10 cellular contexts compared by ENCODE assay signal in genomic region chr15:41584636-41585139, GRCh38. TPM values are rescaled to one million over a fixed set of nuclear protein-coding genes. Genes with fewer than 3 reads are reported as not detected.
DNase-seq lines count a peak whose midpoint lies in the region; ATAC-seq and TF ChIP-seq lines count a peak whose summit lies in the region.
"Had no signal": no experiment of that assay in that cellular context is flagged by ENCODE, and none has a peak within 500 bp of the region (broad histone marks: within the 10 kb centered on the region; RNA-seq: fewer than 3 reads in every experiment).

No MANE protein-coding gene starts in this region.

- no peak overlapping the region for H3K27ac Mint-ChIP-seq in stimulated activated naive CD8-positive, alpha-beta T cell treated with anti-CD3 and anti-CD28 coated beads, Interleukin-15, Interleukin-2, amounts not matched to agents 100 ng/mL and 50 ng/mL, for 24 hours
- H3K27ac Mint-ChIP-seq in effector memory CD8-positive, alpha-beta T cell = no peak overlapping the region
- no peak overlapping the region for H3K27ac Mint-ChIP-seq in natural killer cell

- intact Hi-C loops in natural killer cell (cut with micrococcal nuclease) (loop anchor here (10.0 kb wide), 1 partner anchor 120 kb away; no protein-coding TSS in a partner anchor), vagina (cut with DNase I) (no loop called here), left colon (cut with DNase I, micrococcal nuclease) (no loop called here)

- no peak for ATAC-seq in stimulated activated naive CD8-positive, alpha-beta T cell treated with anti-CD3 and anti-CD28 coated beads, Interleukin-15, Interleukin-2, amounts not matched to agents 100 U/mL and 50 U/mL, for 24 hours
- no peak for ATAC-seq in effector memory CD8-positive, alpha-beta T cell (replicated peaks)
- no peak for ATAC-seq in natural killer cell
- no peak for ATAC-seq in GM21825 (IDR thresholded peaks at IDR 0.05; ENCODE audit: unreplicated experiment)
- no peak for ATAC-seq in left colon

- TF ChIP-seq POLR2A in vagina (IDR thresholded peaks at IDR 0.05) = no peak

- H3K27ac ChIP-seq in vagina = peak overlapping the region; percentile 78
- H3K27ac ChIP-seq: thyroid gland had no signal

- TF ChIP-seq CTCF in natural killer cell (IDR thresholded peaks at IDR 0.05) = no peak
- no peak for TF ChIP-seq CTCF in vagina (IDR thresholded peaks at IDR 0.05)

- H3K4me3 ChIP-seq in vagina = peak overlapping the region; percentile 44 to 69

- H3K9me3 ChIP-seq in vagina = no peaks in the 10 kb centered on the region
- H3K9me3 ChIP-seq: thyroid gland had no signal

- no peaks in the 10 kb centered on the region for H3K9me3 Mint-ChIP-seq in stimulated activated naive CD8-positive, alpha-beta T cell treated with anti-CD3 and anti-CD28 coated beads, Interleukin-15, Interleukin-2, amounts not matched to agents 100 ng/mL and 50 ng/mL, for 24 hours
- H3K9me3 Mint-ChIP-seq in effector memory CD8-positive, alpha-beta T cell = no peaks in the 10 kb centered on the region
- H3K9me3 Mint-ChIP-seq in natural killer cell = no peaks in the 10 kb centered on the region

- H3K4me1 ChIP-seq in vagina = peaks cover 4% of the 10 kb centered on the region

- H3K36me3 Mint-ChIP-seq in stimulated activated naive CD8-positive, alpha-beta T cell treated with anti-CD3 and anti-CD28 coated beads, Interleukin-15, Interleukin-2, amounts not matched to agents 100 ng/mL and 50 ng/mL, for 24 hours (ENCODE audit: low read depth) = no peaks in the 10 kb centered on the region
- no peaks in the 10 kb centered on the region for H3K36me3 Mint-ChIP-seq in effector memory CD8-positive, alpha-beta T cell (ENCODE audit: insufficient read depth)
- H3K36me3 Mint-ChIP-seq in natural killer cell = no peaks in the 10 kb centered on the region

- H3K27me3 Mint-ChIP-seq in stimulated activated naive CD8-positive, alpha-beta T cell treated with anti-CD3 and anti-CD28 coated beads, Interleukin-15, Interleukin-2, amounts not matched to agents 100 ng/mL and 50 ng/mL, for 24 hours = peaks cover 53% of the 10 kb centered on the region
- H3K27me3 Mint-ChIP-seq in effector memory CD8-positive, alpha-beta T cell = peaks cover 38 to 51% of the 10 kb centered on the region in 2 donors
- peaks cover 27 to 29% of the 10 kb centered on the region in 2 donors for H3K27me3 Mint-ChIP-seq in natural killer cell (ENCODE audit: low read depth in 2 of 2)

- H3K27me3 ChIP-seq in vagina = no peaks in the 10 kb centered on the region
- H3K27me3 ChIP-seq: thyroid gland had no signal

- peaks cover 8% of the 10 kb centered on the region for H3K4me1 Mint-ChIP-seq in stimulated activated naive CD8-positive, alpha-beta T cell treated with anti-CD3 and anti-CD28 coated beads, Interleukin-15, Interleukin-2, amounts not matched to agents 100 ng/mL and 50 ng/mL, for 24 hours (ENCODE audit: low read depth)
- H3K4me1 Mint-ChIP-seq in effector memory CD8-positive, alpha-beta T cell (ENCODE audit: low read depth in 2 of 2) = peaks cover 3 to 7% of the 10 kb centered on the region in 2 donors
- H3K4me1 Mint-ChIP-seq in natural killer cell = peaks cover 10% of the 10 kb centered on the region in 2 donors

- no peak for DNase-seq in stimulated activated naive CD8-positive, alpha-beta T cell treated with anti-CD3 and anti-CD28 coated beads, Interleukin-15, Interleukin-2, amounts not matched to agents 100 U/mL and 50 U/mL, for 24 hours
- no peak for DNase-seq in effector memory CD8-positive, alpha-beta T cell
- DNase-seq in natural killer cell (no peak), vagina (ENCODE audit: extremely low spot score in 2 of 2) (no peak), COLO829 (ENCODE audit: low spot score) (no peak), left colon (no peak)
- DNase-seq: SHP77 had no signal

- peak overlapping the region; percentile 61 for H3K4me3 Mint-ChIP-seq in stimulated activated naive CD8-positive, alpha-beta T cell treated with anti-CD3 and anti-CD28 coated beads, Interleukin-15, Interleukin-2, amounts not matched to agents 100 ng/mL and 50 ng/mL, for 24 hours
- H3K4me3 Mint-ChIP-seq in effector memory CD8-positive, alpha-beta T cell = peak overlapping the region; percentile 60 to 72
- peak overlapping the region; percentile 76 for H3K4me3 Mint-ChIP-seq in natural killer cell

- no peaks in the 10 kb centered on the region for H3K36me3 ChIP-seq in vagina
- H3K36me3 ChIP-seq: thyroid gland had no signal

RNA-seq across cellular contexts. Expression of gene TYRO3, which starts 25.7 kb away (rescaled TPM):
- total RNA-seq in natural killer cell = under 1 TPM; 0.25 to 0.80 (median 0.36) TPM
- total RNA-seq in vagina = 13.3 TPM
- total RNA-seq in left colon = 1 to 10 TPM; 2.0 to 2.6 TPM

RNA-seq across cellular contexts. Expression of gene RPAP1, which starts 40.6 kb away (rescaled TPM):
- 10 to 100 TPM; 21.2 to 27.7 (median 27.4) TPM for total RNA-seq in natural killer cell
- total RNA-seq in vagina = 19.9 TPM
- 10 to 100 TPM; 20.5 to 26.1 TPM for total RNA-seq in left colon
